Comparison of ENCODE assay signal across 10 cellular contexts in the genomic region with DNA sequence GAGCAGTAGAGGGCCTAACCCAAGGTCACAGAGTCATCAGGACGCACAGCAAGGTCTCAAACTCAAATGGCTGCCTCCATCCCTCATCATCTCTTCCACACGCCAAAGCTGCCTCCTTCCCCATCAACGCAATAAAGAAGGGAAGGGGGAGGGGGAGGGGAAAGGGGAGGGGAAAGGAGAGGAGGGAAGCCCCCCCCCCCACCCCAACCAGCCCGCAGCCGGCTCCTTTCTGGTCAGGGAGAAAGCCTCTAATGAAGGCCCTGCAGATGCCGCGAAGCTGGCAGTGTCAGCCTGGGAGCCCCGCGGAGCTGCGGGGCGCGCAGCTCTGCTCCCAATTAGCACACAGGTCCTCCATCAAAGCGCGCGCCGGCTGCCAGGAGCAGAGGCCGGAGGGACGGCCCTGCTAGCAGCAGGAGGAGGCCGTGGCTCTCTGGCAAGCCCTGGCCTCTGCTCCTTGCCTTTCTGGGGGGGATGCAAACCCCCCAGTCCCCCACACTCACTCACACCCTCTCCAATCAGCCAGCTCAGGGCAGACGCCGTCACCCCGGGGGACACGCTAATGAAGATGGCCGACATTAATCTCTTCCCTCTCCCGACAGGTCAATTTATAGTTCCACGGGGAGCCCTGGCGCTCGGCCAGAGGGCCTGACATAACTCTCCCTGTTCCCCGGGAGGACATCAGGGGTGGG.
DNase-seq lines count a peak whose midpoint lies in the region; ATAC-seq and TF ChIP-seq lines count a peak whose summit lies in the region.
"Had no signal": no experiment of that assay in that cellular context is flagged by ENCODE, and none has a peak within 500 bp of the region (broad histone marks: within the 10 kb centered on the region; RNA-seq: fewer than 3 reads in every experiment).

No MANE protein-coding gene starts in this region.

- H3K27ac Mint-ChIP-seq in brain (peak overlapping the region; percentile 39 to 98 (median 96)), nephron (no peak overlapping the region)
- no peak overlapping the region for H3K27ac Mint-ChIP-seq in effector memory CD8-positive, alpha-beta T cell
- H3K27ac Mint-ChIP-seq: CD8-positive, alpha-beta memory T cell had no signal

- peaks cover 4% of the 10 kb centered on the region for H3K27me3 Mint-ChIP-seq in brain
- peaks cover 55% of the 10 kb centered on the region for H3K27me3 Mint-ChIP-seq in nephron (ENCODE audit: low read depth)
- H3K27me3 Mint-ChIP-seq in effector memory CD8-positive, alpha-beta T cell = peaks cover 0 to 36% of the 10 kb centered on the region in 2 donors

- no peak for ATAC-seq in effector memory CD8-positive, alpha-beta T cell (replicated peaks)
- ATAC-seq in GM21825 (IDR thresholded peaks at IDR 0.05; ENCODE audit: unreplicated experiment) = no peak

- DNase-seq in DMS153 treated with DMSO at 0.1 percent for 48 hours (lab: John Stamatoyannopoulos, UW; ENCODE audit: unreplicated experiment) = peak; percentile 35
- DNase-seq in NCI-H1417 treated with DMSO at 0.1 percent for 48 hours (lab: John Stamatoyannopoulos, UW) = peak; percentile 68
- DNase-seq in effector memory CD8-positive, alpha-beta T cell = no peak
- DNase-seq in NCI-H526 treated with DMSO at 0.1 percent for 48 hours (lab: John Stamatoyannopoulos, UW) = no peak
- no peak for DNase-seq in NCI-H2029 treated with DMSO at 0.1 percent for 48 hours (lab: John Stamatoyannopoulos, UW)
- DNase-seq: activated CD4-positive, CD25-positive, alpha-beta regulatory T cell treated with anti-CD3 and anti-CD28 coated beads, Interleukin-2, amount 50 U/mL, for 72 hours; CD8-positive, alpha-beta memory T cell had no signal

- TF ChIP-seq CTCF in brain (conservative IDR thresholded peaks at IDR 0.05) (no peak), nephron (IDR thresholded peaks at IDR 0.05; ENCODE audit: unreplicated experiment in 3 of 3) (no peak)

- H3K4me1 Mint-ChIP-seq in brain (peaks cover 78% of the 10 kb centered on the region), nephron (peaks cover 21% of the 10 kb centered on the region)
- peaks cover 4% of the 10 kb centered on the region in 2 donors for H3K4me1 Mint-ChIP-seq in effector memory CD8-positive, alpha-beta T cell (ENCODE audit: low read depth in 2 of 2)

- peak overlapping the region; percentile 71 to 88 (median 82) for H3K4me3 Mint-ChIP-seq in brain
- H3K4me3 Mint-ChIP-seq in nephron = peak overlapping the region; percentile 19 to 48 (median 45)
- no peak overlapping the region for H3K4me3 Mint-ChIP-seq in effector memory CD8-positive, alpha-beta T cell

- no peaks in the 10 kb centered on the region for H3K9me3 Mint-ChIP-seq in brain
- no peaks in the 10 kb centered on the region for H3K9me3 Mint-ChIP-seq in nephron
- H3K9me3 Mint-ChIP-seq in effector memory CD8-positive, alpha-beta T cell = no peaks in the 10 kb centered on the region
- H3K9me3 Mint-ChIP-seq: CD8-positive, alpha-beta memory T cell had no signal

- H3K36me3 Mint-ChIP-seq in brain (no peaks in the 10 kb centered on the region), nephron (ENCODE audit: low read depth) (no peaks in the 10 kb centered on the region)
- no peaks in the 10 kb centered on the region for H3K36me3 Mint-ChIP-seq in effector memory CD8-positive, alpha-beta T cell (ENCODE audit: insufficient read depth)
- H3K36me3 Mint-ChIP-seq: CD8-positive, alpha-beta memory T cell had no signal

Comparison
In these comparisons a context has a peak if more than half of its experiments do, and no peak if none do; other contexts are left out.
1. DNase-seq: peak in DMS153 treated with DMSO at 0.1 percent for 48 hours (single experiment) and NCI-H1417 treated with DMSO at 0.1 percent for 48 hours (single experiment); none in effector memory CD8-positive, alpha-beta T cell (0 of 3), NCI-H526 treated with DMSO at 0.1 percent for 48 hours (single experiment) and NCI-H2029 treated with DMSO at 0.1 percent for 48 hours (single experiment).
2. H3K27ac Mint-ChIP-seq: peak in brain (5 of 5); none in nephron (0 of 3) and effector memory CD8-positive, alpha-beta T cell (0 of 2).
3. H3K4me3 Mint-ChIP-seq: peak in brain (5 of 5) and nephron (3 of 3); none in effector memory CD8-positive, alpha-beta T cell (0 of 2).